ENCODE assay signal across 27 cellular contexts in the genomic region with DNA sequence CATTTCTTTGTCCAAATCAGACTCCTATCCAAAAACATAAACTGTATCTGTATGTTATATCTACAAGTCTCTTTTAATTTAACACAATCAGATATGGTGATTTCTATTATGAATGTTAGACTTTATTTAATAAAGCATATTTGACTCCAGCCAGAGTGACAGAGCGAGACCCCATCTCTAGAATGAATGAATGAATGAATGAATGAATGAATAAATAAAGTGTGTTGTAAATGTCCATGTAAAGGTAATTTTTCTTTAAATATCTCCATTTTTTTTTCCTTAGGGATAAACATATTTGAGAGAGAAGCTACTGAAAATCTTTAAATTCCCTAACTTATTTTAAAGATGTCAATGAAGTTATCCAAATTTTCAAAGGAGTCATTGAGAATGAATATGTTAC.
"Had no signal": no experiment of that assay in that cellular context is flagged by ENCODE, and none has a peak within 500 bp of the region (broad histone marks: within the 10 kb centered on the region; RNA-seq: fewer than 3 reads in every experiment).

No MANE protein-coding gene starts in this region.

- H3K4me3 Mint-ChIP-seq: memory B cell; naive thymus-derived CD4-positive, alpha-beta T cell; natural killer cell treated with Interleukin-12 subunit alpha and Interleukin-12 subunit beta and Interleukin-15 and Interleukin-18, amount 100 ng/mL, for 72 hours; stimulated activated memory B cell treated with anti-CD40 and anti-IgM and Interleukin-4, amounts not matched to agents 10 μg/mL and 1 μg/mL and 100 μg/mL, for 72 hours; stimulated activated naive CD8-positive, alpha-beta T cell treated with anti-CD3 and anti-CD28 coated beads, Interleukin-15, amount 100 ng/mL, for 72 hours; type B pancreatic cell had no signal

- H3K27me3 ChIP-seq: ovary, sigmoid colon, spleen, tibial nerve, uterus had no signal

- H3K9me3 ChIP-seq: left ventricle myocardium inferior, mucosa of descending colon, ovary, prostate gland, sigmoid colon, spleen, tibial nerve, uterus had no signal

- ATAC-seq: mucosa of descending colon; naive thymus-derived CD4-positive, alpha-beta T cell; natural killer cell treated with Interleukin-12 subunit alpha and Interleukin-12 subunit beta and Interleukin-15 and Interleukin-18, amount 100 ng/mL, for 72 hours; right cardiac atrium; stimulated activated memory B cell treated with anti-CD40 and anti-IgM and Interleukin-4, amounts not matched to agents 10 μg/mL and 1 μg/mL and 100 μg/mL, for 72 hours; stimulated activated naive CD8-positive, alpha-beta T cell treated with anti-CD3 and anti-CD28 coated beads, Interleukin-15, amount 100 ng/mL, for 72 hours had no signal

- H3K27ac Mint-ChIP-seq: memory B cell; naive thymus-derived CD4-positive, alpha-beta T cell; natural killer cell treated with Interleukin-12 subunit alpha and Interleukin-12 subunit beta and Interleukin-15 and Interleukin-18, amount 100 ng/mL, for 72 hours; stimulated activated memory B cell treated with anti-CD40 and anti-IgM and Interleukin-4, amounts not matched to agents 10 μg/mL and 1 μg/mL and 100 μg/mL, for 72 hours; stimulated activated naive CD8-positive, alpha-beta T cell treated with anti-CD3 and anti-CD28 coated beads, Interleukin-15, amount 100 ng/mL, for 72 hours; type B pancreatic cell had no signal

- H3K36me3 Mint-ChIP-seq: natural killer cell treated with Interleukin-12 subunit alpha and Interleukin-12 subunit beta and Interleukin-15 and Interleukin-18, amount 100 ng/mL, for 72 hours had no signal

- H3K9me3 Mint-ChIP-seq: memory B cell; naive thymus-derived CD4-positive, alpha-beta T cell; natural killer cell treated with Interleukin-12 subunit alpha and Interleukin-12 subunit beta and Interleukin-15 and Interleukin-18, amount 100 ng/mL, for 72 hours; stimulated activated memory B cell treated with anti-CD40 and anti-IgM and Interleukin-4, amounts not matched to agents 10 μg/mL and 1 μg/mL and 100 μg/mL, for 72 hours; stimulated activated naive CD8-positive, alpha-beta T cell treated with anti-CD3 and anti-CD28 coated beads, Interleukin-15, amount 100 ng/mL, for 72 hours; type B pancreatic cell had no signal

- H3K27ac ChIP-seq: left ventricle myocardium inferior, ovary, prostate gland, sigmoid colon, spleen, tibial nerve, uterus had no signal

- H3K4me3 ChIP-seq: left ventricle myocardium inferior, lung, mucosa of descending colon, ovary, prostate gland, sigmoid colon, spleen, tibial nerve, uterus had no signal

- H3K27me3 Mint-ChIP-seq: memory B cell; naive thymus-derived CD4-positive, alpha-beta T cell; natural killer cell treated with Interleukin-12 subunit alpha and Interleukin-12 subunit beta and Interleukin-15 and Interleukin-18, amount 100 ng/mL, for 72 hours; stimulated activated memory B cell treated with anti-CD40 and anti-IgM and Interleukin-4, amounts not matched to agents 10 μg/mL and 1 μg/mL and 100 μg/mL, for 72 hours; stimulated activated naive CD8-positive, alpha-beta T cell treated with anti-CD3 and anti-CD28 coated beads, Interleukin-15, amount 100 ng/mL, for 72 hours; type B pancreatic cell had no signal

- H3K4me1 ChIP-seq: left ventricle myocardium inferior, prostate gland, sigmoid colon, spleen, tibial nerve, uterus had no signal

- H3K36me3 ChIP-seq: ovary, prostate gland, uterus had no signal

- DNase-seq: hypothalamus; islet precursor cell; left ventricle myocardium inferior; midbrain; mucosa of descending colon; naive thymus-derived CD4-positive, alpha-beta T cell; ovary; retina; right cardiac atrium; sigmoid colon; small intestine; spleen; stimulated activated CD4-positive, alpha-beta T cell treated with anti-CD3 and anti-CD28 coated beads, Interleukin-1b, Interleukin-23, amount 100 ng/mL, for 48 hours; stimulated activated CD4-positive, alpha-beta T cell treated with anti-CD3 and anti-CD28 coated beads, Interleukin-2, amount 100 ng/mL, for 48 hours; stimulated activated CD4-positive, alpha-beta T cell treated with anti-CD3 and anti-CD28 coated beads, Interleukin-4, amount 100 ng/mL, for 4 hours; stimulated activated CD8-positive, alpha-beta memory T cell treated with anti-CD3 and anti-CD28 coated beads, Interleukin-4, amount 100 ng/mL, for 48 hours; stimulated activated naive CD4-positive, alpha-beta T cell treated with Interleukin-2 at 50 U/mL for 16 hours; stimulated activated naive CD8-positive, alpha-beta T cell treated with anti-CD3 and anti-CD28 coated beads, Interleukin-15, amount 100 ng/mL, for 72 hours; substantia nigra; uterus had no signal

- H3K4me1 Mint-ChIP-seq: memory B cell; naive thymus-derived CD4-positive, alpha-beta T cell; stimulated activated memory B cell treated with anti-CD40 and anti-IgM and Interleukin-4, amounts not matched to agents 10 μg/mL and 1 μg/mL and 100 μg/mL, for 72 hours; stimulated activated naive CD8-positive, alpha-beta T cell treated with anti-CD3 and anti-CD28 coated beads, Interleukin-15, amount 100 ng/mL, for 72 hours had no signal
